Comparison of ENCODE assay signal across 8 cellular contexts in the genomic region with DNA sequence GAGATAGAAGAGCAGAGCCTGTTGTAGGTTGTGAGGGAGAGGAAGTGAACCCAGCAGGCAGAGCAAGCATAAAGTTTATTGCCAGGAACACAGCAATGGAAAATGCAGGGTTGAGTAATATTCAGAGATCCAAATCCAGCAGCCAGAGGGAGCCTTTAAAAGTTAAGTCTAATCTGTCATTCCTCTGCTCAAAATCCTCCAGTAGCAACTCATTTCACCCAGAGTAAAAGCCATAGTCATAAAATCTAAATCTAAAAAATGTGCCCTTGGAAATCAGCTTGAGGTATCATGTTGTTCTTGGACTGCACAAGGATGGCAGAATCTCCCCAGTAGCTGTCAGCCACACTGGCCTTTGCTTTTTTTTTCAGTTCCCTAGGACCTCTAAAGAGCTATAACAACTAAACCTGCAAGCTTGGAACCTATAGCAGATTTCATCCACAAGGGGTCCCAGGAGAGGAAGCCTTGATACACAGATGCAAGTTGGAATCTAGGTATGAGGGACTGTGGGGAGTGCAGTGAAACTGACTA.
DNase-seq lines count a peak whose midpoint lies in the region; TF ChIP-seq lines count a peak whose summit lies in the region.

No MANE protein-coding gene starts in this region.

- DNase-seq in EL (peak; percentile 48), H9 (peak; percentile 78), RWPE1 (ENCODE audit: low spot score) (peak; percentile 42), glomerular endothelial cell (ENCODE audit: extremely low read depth, low read depth, low spot score) (peak; percentile 16), retinal pigment epithelial cell (ENCODE audit: low read depth) (peak; percentile 49), substantia nigra (lab: John Stamatoyannopoulos, UW) (no peak)
- DNase-seq in activated CD8-positive, alpha-beta memory T cell treated with anti-CD3 and anti-CD28 coated beads, Interleukin-2, amount 50 U/mL, for 48 hours: no peak
- no peak for DNase-seq in effector memory CD4-positive, alpha-beta T cell

- no peaks in the 10 kb centered on the region for H3K27me3 Mint-ChIP-seq in H9 (ENCODE audit: low read depth)

- no peak overlapping the region for H3K14ac ChIP-seq in H9 (ENCODE audit: insufficient read depth, low read length)

- no peak overlapping the region for H4K5ac ChIP-seq in H9 (ENCODE audit: insufficient read length, low read depth, low read length)

- H3K9me3 ChIP-seq in H9 (ENCODE audit: control insufficient read depth, low read depth, low read length): no peaks in the 10 kb centered on the region
- H3K9me3 ChIP-seq in effector memory CD4-positive, alpha-beta T cell (ENCODE audit: control insufficient read depth, low read length): no peaks in the 10 kb centered on the region

- no peaks in the 10 kb centered on the region for H3K79me1 ChIP-seq in H9 (ENCODE audit: insufficient read depth, low read depth, low read length, poor library complexity, severe bottlenecking)

- H2BK120ac ChIP-seq in H9 (ENCODE audit: low read depth, low read length, poor library complexity, severe bottlenecking): no peak overlapping the region

- H3K23me2 ChIP-seq in H9 (ENCODE audit: insufficient read length, low read depth, low read length, poor library complexity, severe bottlenecking): no peaks in the 10 kb centered on the region

- no peak overlapping the region for H2AFZ ChIP-seq in H9 (ENCODE audit: low read length)

- no peaks in the 10 kb centered on the region for H3K36me3 Mint-ChIP-seq in H9 (ENCODE audit: insufficient read depth in 1 of 3, low read depth in 3 of 3)

- H2AK5ac ChIP-seq in H9 (ENCODE audit: insufficient read length, low read length): no peak overlapping the region

- H4K20me1 ChIP-seq in H9 (ENCODE audit: control insufficient read depth, insufficient read depth, insufficient read length): no peaks in the 10 kb centered on the region

- H3K36me3 ChIP-seq in effector memory CD4-positive, alpha-beta T cell (ENCODE audit: control insufficient read depth, insufficient read depth, low read length): no peaks in the 10 kb centered on the region

- H3K4me2 ChIP-seq in H9 (ENCODE audit: insufficient read depth, insufficient read length, low read length): peak overlapping the region; percentile 15

- no peaks in the 10 kb centered on the region for H3K79me2 ChIP-seq in H9 (ENCODE audit: insufficient read depth, low read length)

- H3K9ac ChIP-seq in H9 (ENCODE audit: extremely low read depth, insufficient read length, low read length): no peak overlapping the region

- H3K27ac Mint-ChIP-seq in H9: peak overlapping the region in 1 of 3 experiments; percentile 32; a peak in 3 of 7 replicates

- no peak overlapping the region for H2BK15ac ChIP-seq in H9 (ENCODE audit: low read depth, low read length)

- no peaks in the 10 kb centered on the region for H3K27me3 ChIP-seq in H9 (ENCODE audit: insufficient read depth, low read length)
- H3K27me3 ChIP-seq in effector memory CD4-positive, alpha-beta T cell (replicated peaks; ENCODE audit: control insufficient read depth, insufficient read depth, low read length, poor library complexity, severe bottlenecking): no peaks in the 10 kb centered on the region

- H3K4me3 ChIP-seq in retinal pigment epithelial cell (ENCODE audit: low read length): no peak overlapping the region
- H3K4me3 ChIP-seq in effector memory CD4-positive, alpha-beta T cell (ENCODE audit: insufficient read depth, low read depth, low read length, poor library complexity, severe bottlenecking): no peak overlapping the region

- no peak overlapping the region for H3K56ac ChIP-seq in H9 (ENCODE audit: insufficient read length, low read depth, low read length)

- TF ChIP-seq CTCF in H9 (conservative IDR thresholded peaks at IDR 0.05): peak; percentile 84
- peak; percentile 44 for TF ChIP-seq CTCF in RWPE1 (conservative IDR thresholded peaks at IDR 0.05; ENCODE audit: low read depth)
- peak; percentile 87 for TF ChIP-seq CTCF in retinal pigment epithelial cell (conservative IDR thresholded peaks at IDR 0.05; ENCODE audit: low read depth, low read length)

- H3K23ac ChIP-seq in H9 (ENCODE audit: insufficient read length, low read depth, low read length): no peak overlapping the region

- peaks cover 3% of the 10 kb centered on the region for H3K4me1 ChIP-seq in H9 (ENCODE audit: insufficient read depth, low read length)
- H3K4me1 ChIP-seq in effector memory CD4-positive, alpha-beta T cell (ENCODE audit: control insufficient read depth, insufficient read depth, low read length, poor library complexity, severe bottlenecking): no peaks in the 10 kb centered on the region

- H3K9me3 Mint-ChIP-seq in H9: no peaks in the 10 kb centered on the region

- no peak overlapping the region for H4K91ac ChIP-seq in H9 (ENCODE audit: insufficient read length, low read depth, low read length)

- POLR2A ChIA-PET in RWPE1 (lab: Yijun Ruan, JAX; ENCODE audit: low non-redundant PET): no interaction called here

- no peak overlapping the region for H4K8ac ChIP-seq in H9 (replicated peaks; ENCODE audit: insufficient read length, low read depth, low read length)

- H2BK20ac ChIP-seq in H9 (ENCODE audit: low read depth, low read length, poor library complexity, severe bottlenecking): no peak overlapping the region

- H3K4ac ChIP-seq in H9 (ENCODE audit: low read depth, low read length): no peak overlapping the region

- CTCF ChIA-PET in RWPE1 (lab: Yijun Ruan, JAX): interaction anchor here (0.5 to 1.0 kb wide), 4 partner anchors 9 to 839 kb away, joined by 3 read pairs; no protein-coding TSS in a partner anchor

- no peak overlapping the region for H3K18ac ChIP-seq in H9 (ENCODE audit: insufficient read length, low read depth, low read length)

- H3K27ac ChIP-seq in H9 (ENCODE audit: insufficient read length, low read depth, low read length) (no peak overlapping the region), RWPE1 (no peak overlapping the region), substantia nigra (ENCODE audit: low read depth, low read length, poor library complexity, severe bottlenecking) (no peak overlapping the region)
- H3K27ac ChIP-seq in effector memory CD4-positive, alpha-beta T cell (ENCODE audit: insufficient read depth, low read length, poor library complexity, severe bottlenecking): no peak overlapping the region

- H2BK5ac ChIP-seq in H9 (ENCODE audit: insufficient read length, low read length): no peak overlapping the region

- no peak overlapping the region for H3K4me3 Mint-ChIP-seq in H9

- H2BK12ac ChIP-seq in H9 (ENCODE audit: insufficient read length, low read depth, low read length): no peak overlapping the region

- peaks cover 22 to 32% of the 10 kb centered on the region in 2 experiments for H3K4me1 Mint-ChIP-seq in H9

- no peak overlapping the region for H3T11ph ChIP-seq in H9 (ENCODE audit: low read length)

Comparison
In these comparisons a context has a peak if more than half of its experiments do, and no peak if none do; other contexts are left out.
1. DNase-seq: peak in EL (single experiment), H9 (single experiment), RWPE1 (single experiment), glomerular endothelial cell (single experiment) and retinal pigment epithelial cell (single experiment); none in activated CD8-positive, alpha-beta memory T cell treated with anti-CD3 and anti-CD28 coated beads, Interleukin-2, amount 50 U/mL, for 48 hours (single experiment), effector memory CD4-positive, alpha-beta T cell (0 of 3) and substantia nigra (0 of 49).
2. Peak in every context shown above with its lines, with median percentiles within 50 percentile points of each other: CTCF ChIP-seq.